10 cellular contexts compared by ENCODE assay signal in genomic region chr1:15155760-15156743, GRCh38. TPM values are rescaled to one million over a fixed set of nuclear protein-coding genes. Genes with fewer than 3 reads are reported as not detected.
DNase-seq lines count a peak whose midpoint lies in the region; ATAC-seq, FAIRE-seq and TF ChIP-seq lines count a peak whose summit lies in the region.
"Had no signal": no experiment of that assay in that cellular context is flagged by ENCODE, and none has a peak within 500 bp of the region (broad histone marks: within the 10 kb centered on the region; RNA-seq: fewer than 3 reads in every experiment).

No MANE protein-coding gene starts in this region.

- no peaks in the 10 kb centered on the region for H3K79me2 ChIP-seq in Loucy (ENCODE audit: insufficient read depth, low read length)

- intact Hi-C loops in breast epithelium (cut with DNase I; ENCODE audit: low total_unique reads), result no loop called here
- intact Hi-C loops in pancreas (cut with DNase I), result loop anchor here in 1 of 3 donors (10.0 kb wide), 1 partner anchor 119 kb away; no protein-coding TSS in a partner anchor

- in situ Hi-C loops in G401 (cut with HindIII; ENCODE audit: low sequenced_read_pairs), result no loop called here

- no peaks in the 10 kb centered on the region for H3K9me2 ChIP-seq in Loucy (replicated peaks; ENCODE audit: low read depth, low read length)

- H3K4me3 ChIP-seq in Loucy (ENCODE audit: low read length, poor library complexity, severe bottlenecking), result no peak overlapping the region
- H3K4me3 ChIP-seq in breast epithelium, result no peak overlapping the region
- peak overlapping the region in 2 of 4 donors; percentile 92 to 97 for H3K4me3 ChIP-seq in pancreas

- H3K36me3 ChIP-seq in Loucy (ENCODE audit: insufficient read depth, low read length) (no peaks in the 10 kb centered on the region), breast epithelium (no peaks in the 10 kb centered on the region), pancreas (no peaks in the 10 kb centered on the region)

- DNase-seq in G401 (ENCODE audit: low spot score), result peak; percentile 38
- no peak for DNase-seq in breast epithelium (ENCODE audit: low spot score in 2 of 2)
- peak; percentile 58 to 74 (median 64) for DNase-seq in pancreas
- no peak for DNase-seq in SHP77 (lab: John Stamatoyannopoulos, UW)
- DNase-seq in foreskin melanocyte, result no peak
- DNase-seq in activated CD4-positive, alpha-beta T cell treated with anti-CD3 and anti-CD28 coated beads for 4 hours, result no peak
- DNase-seq: head of caudate nucleus, NCI-H1048 had no signal

- peak overlapping the region; percentile 41 for H3K4me2 ChIP-seq in Loucy (ENCODE audit: low read depth, low read length, poor library complexity, severe bottlenecking)

- no peak overlapping the region for H3K9ac ChIP-seq in Loucy (ENCODE audit: low read depth, low read length, poor library complexity, severe bottlenecking)

- peak overlapping the region; percentile 54 for H2AFZ ChIP-seq in Loucy (ENCODE audit: low read length)

- no peak for TF ChIP-seq POLR2A in breast epithelium (IDR thresholded peaks at IDR 0.05)

- no peaks in the 10 kb centered on the region for H4K20me1 ChIP-seq in Loucy (ENCODE audit: insufficient read depth, low read length, poor library complexity, severe bottlenecking)

- 30 to 38% methylated on average over 14 of the region's 14 CpGs for WGBS in pancreas, 2 donors

- no peak for FAIRE-seq in pancreas (lab: Jason Lieb, UNC)

- no peaks in the 10 kb centered on the region for H3K9me3 ChIP-seq in Loucy (ENCODE audit: insufficient read depth, low read depth, low read length)
- no peaks in the 10 kb centered on the region for H3K9me3 ChIP-seq in breast epithelium
- no peaks in the 10 kb centered on the region for H3K9me3 ChIP-seq in pancreas

- no peaks in the 10 kb centered on the region for H3K4me1 ChIP-seq in Loucy (ENCODE audit: insufficient read depth, low read length, poor library complexity, severe bottlenecking)
- no peaks in the 10 kb centered on the region for H3K4me1 ChIP-seq in breast epithelium
- peaks cover 29 to 57% (median 44%) of the 10 kb centered on the region in 3 donors for H3K4me1 ChIP-seq in pancreas

- peaks cover 12% of the 10 kb centered on the region for H3K27me3 ChIP-seq in Loucy (ENCODE audit: insufficient read depth, low read length, poor library complexity, severe bottlenecking)
- H3K27me3 ChIP-seq in breast epithelium, result no peaks in the 10 kb centered on the region
- H3K27me3 ChIP-seq in pancreas, result no peaks in the 10 kb centered on the region

- ATAC-seq in pancreas (no peak), GM21825 (IDR thresholded peaks at IDR 0.05; ENCODE audit: unreplicated experiment) (no peak)

- no peaks in the 10 kb centered on the region for H3F3A ChIP-seq in Loucy (ENCODE audit: low read depth)

- TF ChIP-seq CTCF in Loucy (conservative IDR thresholded peaks at IDR 0.05; ENCODE audit: low read length), result no peak
- no peak for TF ChIP-seq CTCF in breast epithelium (IDR thresholded peaks at IDR 0.05)
- no peak for TF ChIP-seq CTCF in pancreas (IDR thresholded peaks at IDR 0.05)

- H3K27ac ChIP-seq in breast epithelium (peak overlapping the region; percentile 22 to 46), pancreas (peak overlapping the region; percentile 55 to 100 (median 97))

RNA-seq across cellular contexts. Expression of gene TMEM51, which starts 2.5 kb away (rescaled TPM):
- 25.0 and 25.2 TPM in 2 replicates for total RNA-seq in G401 (2014; rRNA removed; shearing (Covaris generic))
- total RNA-seq in breast epithelium (10 to 100 TPM in 2 of 3 donors, 1 to 10 TPM in 1; 1.6 to 26.3 (median 10.8) TPM), pancreas (10 to 100 TPM; 18.4 to 42.1 (median 25.6) TPM)
- 10 to 100 TPM; 18.2 to 28.2 TPM for polyA plus RNA-seq in pancreas

Comparison
In these comparisons a context has a peak if more than half of its experiments do, and no peak if none do; other contexts are left out.
1. DNase-seq: peak in G401 (single experiment) and pancreas (6 of 6); none in breast epithelium (0 of 2), SHP77 (0 of 2), foreskin melanocyte (single experiment) and activated CD4-positive, alpha-beta T cell treated with anti-CD3 and anti-CD28 coated beads for 4 hours (0 of 2).